12 cellular contexts compared by ENCODE assay signal in the genomic region with DNA sequence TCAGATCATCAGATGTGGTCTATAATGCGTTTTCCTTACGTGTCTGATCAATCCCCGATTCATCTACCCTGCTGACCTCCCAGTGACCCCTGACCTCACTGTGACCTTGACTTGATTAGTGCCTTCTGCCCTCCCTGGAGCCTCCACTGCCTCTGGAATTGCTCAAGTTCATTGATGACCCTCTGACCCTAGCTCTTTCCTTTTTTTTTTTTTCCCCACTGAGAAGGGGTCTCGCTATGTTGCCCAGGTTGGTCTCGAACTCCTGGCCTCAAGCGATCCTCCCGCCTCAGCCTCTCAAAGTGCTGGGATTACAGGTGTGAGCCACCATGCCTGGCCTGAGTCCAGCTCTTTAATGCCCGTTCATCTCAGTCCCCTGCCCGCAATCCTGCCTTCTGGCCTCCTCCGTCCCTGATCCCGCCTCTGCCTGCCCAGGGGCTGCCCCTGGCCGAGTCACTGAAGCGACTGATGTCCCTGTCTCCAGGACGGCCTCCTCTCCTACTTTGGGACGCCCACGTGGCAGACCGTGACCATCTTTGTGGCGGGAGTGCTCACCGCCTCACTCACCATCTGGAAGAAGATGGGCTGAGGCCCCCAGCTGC. TPM values are rescaled to one million over a fixed set of nuclear protein-coding genes. Genes with fewer than 3 reads are reported as not detected.
DNase-seq lines count a peak whose midpoint lies in the region; ATAC-seq, FAIRE-seq and TF ChIP-seq lines count a peak whose summit lies in the region.
"Had no signal": no experiment of that assay in that cellular context is flagged by ENCODE, and none has a peak within 500 bp of the region (broad histone marks: within the 10 kb centered on the region; RNA-seq: fewer than 3 reads in every experiment).

No MANE protein-coding gene starts in this region.

- H3K4me1 ChIP-seq in CD4-positive, CD25-positive, alpha-beta regulatory T cell (ENCODE audit: control insufficient read depth, insufficient read depth, low read length, poor library complexity, severe bottlenecking): peaks cover 47% of the 10 kb centered on the region

- TF ChIP-seq CTCF in nephron progenitor cell (IDR thresholded peaks at IDR 0.05): no peak

- H3K9me3 ChIP-seq in CD4-positive, CD25-positive, alpha-beta regulatory T cell (ENCODE audit: control insufficient read depth in 2 of 2, low read length in 2 of 2): no peaks in the 10 kb centered on the region
- H3K9me3 ChIP-seq: heart right ventricle had no signal

- no peaks in the 10 kb centered on the region for H3K9me3 Mint-ChIP-seq in CD4-positive, CD25-positive, alpha-beta regulatory T cell
- no peaks in the 10 kb centered on the region for H3K9me3 Mint-ChIP-seq in central memory CD8-positive, alpha-beta T cell
- H3K9me3 Mint-ChIP-seq in nephron progenitor cell: no peaks in the 10 kb centered on the region

- peaks cover 7% of the 10 kb centered on the region for H3K27me3 Mint-ChIP-seq in CD4-positive, CD25-positive, alpha-beta regulatory T cell
- no peaks in the 10 kb centered on the region for H3K27me3 Mint-ChIP-seq in central memory CD8-positive, alpha-beta T cell
- peaks cover 6% of the 10 kb centered on the region for H3K27me3 Mint-ChIP-seq in nephron progenitor cell (ENCODE audit: low read depth, poor library complexity)

- no peak overlapping the region for H3K4me3 ChIP-seq in CD4-positive, CD25-positive, alpha-beta regulatory T cell (ENCODE audit: low read depth, low read length)

- TF ChIP-seq POLR2A in GM12891 (IDR thresholded peaks at IDR 0.05; ENCODE audit: low read depth, low read length): no peak

- H3K4me3 Mint-ChIP-seq in CD4-positive, CD25-positive, alpha-beta regulatory T cell: peak overlapping the region in 2 of 4 donors; percentile 33 to 84
- H3K4me3 Mint-ChIP-seq in central memory CD8-positive, alpha-beta T cell: peak overlapping the region; percentile 52
- H3K4me3 Mint-ChIP-seq in nephron progenitor cell: peak overlapping the region; percentile 23

- FAIRE-seq in GM12891 (lab: Jason Lieb, UNC): no peak

- no peak for ATAC-seq in CD4-positive, CD25-positive, alpha-beta regulatory T cell (ENCODE audit: low read depth in 2 of 2)
- ATAC-seq in central memory CD8-positive, alpha-beta T cell (replicated peaks; ENCODE audit: extremely low read depth, poor library complexity, severe bottlenecking): no peak
- ATAC-seq: heart right ventricle, Right ventricle myocardium inferior had no signal

- DNase-seq in CD4-positive, CD25-positive, alpha-beta regulatory T cell: no peak
- DNase-seq in HK-2 (ENCODE audit: unreplicated experiment) (peak; percentile 68), nephron progenitor cell (no peak), DMS79 (lab: John Stamatoyannopoulos, UW) (no peak), ecto neural progenitor cell (ENCODE audit: low spot score) (no peak), GM12891 (ENCODE audit: insufficient read length, low spot score) (no peak), globus pallidus (ENCODE audit: low spot score) (no peak)
- no peak for DNase-seq in central memory CD8-positive, alpha-beta T cell (ENCODE audit: low spot score in 2 of 2)
- DNase-seq: caudate nucleus, heart right ventricle, NCI-H2107 had no signal

- no peak overlapping the region for H3K27ac ChIP-seq in CD4-positive, CD25-positive, alpha-beta regulatory T cell (ENCODE audit: insufficient read depth, low read length, poor library complexity, severe bottlenecking)

- peaks cover 15% of the 10 kb centered on the region for H3K36me3 Mint-ChIP-seq in CD4-positive, CD25-positive, alpha-beta regulatory T cell
- H3K36me3 Mint-ChIP-seq in central memory CD8-positive, alpha-beta T cell (ENCODE audit: insufficient read depth): peaks cover 30% of the 10 kb centered on the region
- H3K36me3 Mint-ChIP-seq in nephron progenitor cell (ENCODE audit: low read depth): peaks cover 46% of the 10 kb centered on the region

- H3K36me3 ChIP-seq in CD4-positive, CD25-positive, alpha-beta regulatory T cell (ENCODE audit: control insufficient read depth, insufficient read depth, low read length): peaks cover 7% of the 10 kb centered on the region

- peaks cover 4 to 68% (median 48%) of the 10 kb centered on the region in 4 donors for H3K4me1 Mint-ChIP-seq in CD4-positive, CD25-positive, alpha-beta regulatory T cell
- peaks cover 54% of the 10 kb centered on the region for H3K4me1 Mint-ChIP-seq in central memory CD8-positive, alpha-beta T cell
- H3K4me1 Mint-ChIP-seq in nephron progenitor cell: peaks cover 51% of the 10 kb centered on the region

- H3K27ac Mint-ChIP-seq in CD4-positive, CD25-positive, alpha-beta regulatory T cell: peak overlapping the region in 2 of 3 donors; percentile 20 to 98
- peak overlapping the region; percentile 99 for H3K27ac Mint-ChIP-seq in central memory CD8-positive, alpha-beta T cell (ENCODE audit: low read depth)
- H3K27ac Mint-ChIP-seq in nephron progenitor cell: peak overlapping the region; percentile 98

- no peaks in the 10 kb centered on the region for H3K27me3 ChIP-seq in CD4-positive, CD25-positive, alpha-beta regulatory T cell (ENCODE audit: control insufficient read depth, insufficient read depth, low read length)
- H3K27me3 ChIP-seq: heart right ventricle had no signal

TF ChIP-seq in GM12891, 5 proteins besides CTCF, POLR2A, EP300 and RAD21:
- TF ChIP-seq PAX5 (IDR thresholded peaks at IDR 0.05; ENCODE audit: insufficient read depth, low read length, severe bottlenecking) (no peak), SPI1 (IDR thresholded peaks at IDR 0.05; ENCODE audit: low read depth, low read length) (no peak)

RNA-seq across cellular contexts. Expression of gene FTL, which starts 4.0 kb away (rescaled TPM):
- 575 TPM for total RNA-seq in CD4-positive, CD25-positive, alpha-beta regulatory T cell
- 1,000 to 10,000 TPM; 4,061 to 5,675 (median 4,823) TPM for polyA plus RNA-seq in CD4-positive, CD25-positive, alpha-beta regulatory T cell
- 2,219 TPM for polyA plus RNA-seq in GM12891 (2012; ENCODE audit: low read depth, missing spikeins)

RNA-seq across cellular contexts. Expression of gene BAX, which starts 6.5 kb away (rescaled TPM):
- total RNA-seq in CD4-positive, CD25-positive, alpha-beta regulatory T cell: 92.8 TPM
- polyA plus RNA-seq in CD4-positive, CD25-positive, alpha-beta regulatory T cell: 10 to 100 TPM; 47.9 to 73.1 (median 61.1) TPM
- polyA plus RNA-seq in GM12891 (2012; ENCODE audit: low read depth, missing spikeins): 262 TPM

RNA-seq across cellular contexts. Expression of gene DHDH, which starts 27.7 kb away (rescaled TPM):
- total RNA-seq in CD4-positive, CD25-positive, alpha-beta regulatory T cell: not detected
- polyA plus RNA-seq in CD4-positive, CD25-positive, alpha-beta regulatory T cell: 1 to 10 TPM in 2 of 4 donors, under 1 TPM in 2; 0.68 to 2.4 (median 1.1) TPM
- polyA plus RNA-seq in GM12891 (2012; ENCODE audit: low read depth, missing spikeins): 0.71 TPM
- total RNA-seq: Right ventricle myocardium inferior had no signal

RNA-seq across cellular contexts. Expression of gene GYS1, which starts 32.0 kb away (rescaled TPM):
- total RNA-seq in CD4-positive, CD25-positive, alpha-beta regulatory T cell: 37.1 TPM
- 10 to 100 TPM; 24.5 to 28.8 (median 26.2) TPM for polyA plus RNA-seq in CD4-positive, CD25-positive, alpha-beta regulatory T cell
- polyA plus RNA-seq in GM12891 (2012; ENCODE audit: low read depth, missing spikeins): 46.8 TPM

RNA-seq across cellular contexts. Expression of gene RUVBL2, which starts 32.5 kb away (rescaled TPM):
- total RNA-seq in CD4-positive, CD25-positive, alpha-beta regulatory T cell: 18.5 TPM
- 10 to 100 TPM; 49.1 to 60.2 (median 52.9) TPM for polyA plus RNA-seq in CD4-positive, CD25-positive, alpha-beta regulatory T cell
- polyA plus RNA-seq in GM12891 (2012; ENCODE audit: low read depth, missing spikeins): 104 TPM
